ENCODE assay signal across 8 cellular contexts in genomic region chr17:21041753-21042433, GRCh38. TPM values are rescaled to one million over a fixed set of nuclear protein-coding genes. Genes with fewer than 3 reads are reported as not detected.
DNase-seq lines count a peak whose midpoint lies in the region; ATAC-seq and TF ChIP-seq lines count a peak whose summit lies in the region.

No MANE protein-coding gene starts in this region.

- CTCF ChIA-PET in CD4-positive, alpha-beta memory T cell (lab: Charles Lee; ENCODE audit: partially characterized antibody) = no interaction called here

- peaks cover 38% of the 10 kb centered on the region for H3K4me1 ChIP-seq in CD4-positive, alpha-beta memory T cell (ENCODE audit: insufficient read depth, low read length)

- H3K4me3 ChIP-seq in CD4-positive, alpha-beta memory T cell (ENCODE audit: low read length in 2 of 2) = peak overlapping the region; percentile 29 to 64

- peaks cover 5 to 19% of the 10 kb centered on the region in 2 donors for H3K36me3 Mint-ChIP-seq in CD4-positive, alpha-beta memory T cell

- no peaks in the 10 kb centered on the region for H3K27me3 Mint-ChIP-seq in CD4-positive, alpha-beta memory T cell

- no peaks in the 10 kb centered on the region for H3K36me3 ChIP-seq in CD4-positive, alpha-beta memory T cell (ENCODE audit: insufficient read depth, low read length)

- no peak for TF ChIP-seq POLR2A in erythroblast (IDR thresholded peaks at IDR 0.05; ENCODE audit: low read length)

- intact Hi-C loops in CD4-positive, alpha-beta memory T cell (cut with micrococcal nuclease) = loop anchor here (2.0 to 5.0 kb wide), 3 partner anchors 49 to 470 kb away; partner anchors contain the start of gene NATD1

- POLR2A ChIA-PET in CD4-positive, alpha-beta memory T cell (lab: Charles Lee; ENCODE audit: partially characterized antibody) = interaction anchor here (0.6 to 2.5 kb wide), 9 partner anchors 7 to 509 kb away, joined by 3 to 24 read pairs (median 6); partner anchors contain the start of gene MAP2K3

- no peaks in the 10 kb centered on the region for H3K9me3 Mint-ChIP-seq in CD4-positive, alpha-beta memory T cell

- peaks cover 26 to 63% (median 40%) of the 10 kb centered on the region in 4 donors for H3K4me1 Mint-ChIP-seq in CD4-positive, alpha-beta memory T cell

- H3K4me3 Mint-ChIP-seq in CD4-positive, alpha-beta memory T cell = peak overlapping the region; percentile 89 to 98 (median 92)

- H3K27me3 ChIP-seq in CD4-positive, alpha-beta memory T cell (ENCODE audit: insufficient read depth, low read length) = no peaks in the 10 kb centered on the region

- peak; percentile 47 to 71 (median 61) for DNase-seq in CD4-positive, alpha-beta memory T cell
- peak; percentile 67 for DNase-seq in NOMO-1 treated with dmso at 0.1 percent for 144 hours (lab: John Stamatoyannopoulos, UW; ENCODE audit: unreplicated experiment)
- peak; percentile 56 for DNase-seq in activated T-cell treated with anti-CD3 and anti-CD28 coated beads for 4 hours
- DNase-seq in erythroblast (lab: John Stamatoyannopoulos, UW) = peak; percentile 82 to 85
- peak; percentile 75 for DNase-seq in mucosa of gallbladder (ENCODE audit: low spot score)
- DNase-seq in stimulated activated CD8-positive, alpha-beta memory T cell treated with anti-CD3 and anti-CD28 coated beads, Interleukin-4, amount 100 ng/mL, for 48 hours = peak; percentile 80

- H3K27ac Mint-ChIP-seq in CD4-positive, alpha-beta memory T cell = peak overlapping the region; percentile 93 to 95 (median 94)

- ATAC-seq in HG02642 (IDR thresholded peaks at IDR 0.05; ENCODE audit: poor library complexity, unreplicated experiment) = peak; percentile 22
- ATAC-seq in GM21367 (IDR thresholded peaks at IDR 0.05; ENCODE audit: unreplicated experiment) = no peak

- H3K27ac ChIP-seq in CD4-positive, alpha-beta memory T cell (ENCODE audit: low read depth, low read length) = peak overlapping the region; percentile 99

- no peaks in the 10 kb centered on the region for H3K9me3 ChIP-seq in CD4-positive, alpha-beta memory T cell (ENCODE audit: control insufficient read depth in 1 of 2, low read length in 2 of 2)

RNA-seq across cellular contexts. Expression of gene USP22, which starts 0.9 kb away (rescaled TPM):
- 100 to 1,000 TPM; 135 to 140 TPM for total RNA-seq in CD4-positive, alpha-beta memory T cell
- polyA plus RNA-seq in CD4-positive, alpha-beta memory T cell = 10 to 100 TPM; 14.4 to 37.7 TPM
- 196 TPM for total RNA-seq in mucosa of gallbladder
